27 cellular contexts compared by ENCODE assay signal in genomic region chr1:111361761-111362160, GRCh38.
"Had no signal": no experiment of that assay in that cellular context is flagged by ENCODE, and none has a peak within 500 bp of the region (broad histone marks: within the 10 kb centered on the region; RNA-seq: fewer than 3 reads in every experiment).

No MANE protein-coding gene starts in this region.

- H3K4me3 ChIP-seq: adrenal gland, body of pancreas, colonic mucosa, gastrocnemius medialis, pancreas, right atrium auricular region, smooth muscle cell, suprapubic skin, tibial artery had no signal

- H3K36me3 ChIP-seq: adrenal gland, colonic mucosa, gastrocnemius medialis, pancreas, right atrium auricular region, suprapubic skin, tibial artery had no signal

- H3K9me3 ChIP-seq: adrenal gland, body of pancreas, colonic mucosa, gastrocnemius medialis, pancreas, right atrium auricular region, suprapubic skin, tibial artery had no signal

- H3K4me1 ChIP-seq: adrenal gland, colonic mucosa, gastrocnemius medialis, right atrium auricular region, suprapubic skin, tibial artery had no signal

- H3K27ac ChIP-seq: adrenal gland, body of pancreas, colonic mucosa, gastrocnemius medialis, pancreas, right atrium auricular region, suprapubic skin, tibial artery had no signal

- H3K4me2 ChIP-seq: smooth muscle cell had no signal

- ATAC-seq: body of pancreas; gastrocnemius medialis; left ventricle myocardium superior; naive thymus-derived CD4-positive, alpha-beta T cell; pancreas had no signal

- DNase-seq: activated CD4-positive, alpha-beta memory T cell treated with anti-CD3 and anti-CD28 coated beads for 36 hours; activated CD4-positive, alpha-beta T cell treated with anti-CD3 and anti-CD28 coated beads, Interleukin-2, amount 10 ng/mL, durations not matched to agents 24 days and 14 days; activated CD4-positive, CD25-positive, alpha-beta regulatory T cell treated with anti-CD3 and anti-CD28 coated beads, Interleukin-2, amount 50 U/mL, for 72 hours; activated CD8-positive, alpha-beta memory T cell treated with anti-CD3 and anti-CD28 coated beads, Interleukin-2, amount 50 U/mL, for 4 hours; activated effector memory CD4-positive, alpha-beta T cell treated with anti-CD3 and anti-CD28 coated beads, Interleukin-2, amount 50 U/mL, for 16 hours; activated naive CD4-positive, alpha-beta T cell treated with anti-CD3 and anti-CD28 coated beads for 36 hours; activated naive CD8-positive, alpha-beta T cell treated with anti-CD3 and anti-CD28 coated beads for 36 hours; activated T-cell treated with anti-CD3 and anti-CD28 coated beads, Interleukin-2, amount 50 U/mL, for 1 hour; adrenal gland; aorta; body of pancreas; colonic mucosa; effector CD8-positive, alpha-beta T cell; gastrocnemius medialis; glutamatergic neuron; islet precursor cell; left ventricle myocardium superior; midbrain; naive thymus-derived CD4-positive, alpha-beta T cell; pancreas; stimulated activated CD4-positive, alpha-beta T cell treated with anti-CD3 and anti-CD28 coated beads, Interleukin-2, amount 100 ng/mL, for 24 hours; stimulated activated naive CD4-positive, alpha-beta T cell; T-helper 2 cell; tibial artery had no signal

- FAIRE-seq: pancreas had no signal

- H3K27me3 ChIP-seq: adrenal gland, body of pancreas, colonic mucosa, pancreas, right atrium auricular region, tibial artery had no signal
